Comparison of ENCODE assay signal across 1 cellular context in the genomic region with DNA sequence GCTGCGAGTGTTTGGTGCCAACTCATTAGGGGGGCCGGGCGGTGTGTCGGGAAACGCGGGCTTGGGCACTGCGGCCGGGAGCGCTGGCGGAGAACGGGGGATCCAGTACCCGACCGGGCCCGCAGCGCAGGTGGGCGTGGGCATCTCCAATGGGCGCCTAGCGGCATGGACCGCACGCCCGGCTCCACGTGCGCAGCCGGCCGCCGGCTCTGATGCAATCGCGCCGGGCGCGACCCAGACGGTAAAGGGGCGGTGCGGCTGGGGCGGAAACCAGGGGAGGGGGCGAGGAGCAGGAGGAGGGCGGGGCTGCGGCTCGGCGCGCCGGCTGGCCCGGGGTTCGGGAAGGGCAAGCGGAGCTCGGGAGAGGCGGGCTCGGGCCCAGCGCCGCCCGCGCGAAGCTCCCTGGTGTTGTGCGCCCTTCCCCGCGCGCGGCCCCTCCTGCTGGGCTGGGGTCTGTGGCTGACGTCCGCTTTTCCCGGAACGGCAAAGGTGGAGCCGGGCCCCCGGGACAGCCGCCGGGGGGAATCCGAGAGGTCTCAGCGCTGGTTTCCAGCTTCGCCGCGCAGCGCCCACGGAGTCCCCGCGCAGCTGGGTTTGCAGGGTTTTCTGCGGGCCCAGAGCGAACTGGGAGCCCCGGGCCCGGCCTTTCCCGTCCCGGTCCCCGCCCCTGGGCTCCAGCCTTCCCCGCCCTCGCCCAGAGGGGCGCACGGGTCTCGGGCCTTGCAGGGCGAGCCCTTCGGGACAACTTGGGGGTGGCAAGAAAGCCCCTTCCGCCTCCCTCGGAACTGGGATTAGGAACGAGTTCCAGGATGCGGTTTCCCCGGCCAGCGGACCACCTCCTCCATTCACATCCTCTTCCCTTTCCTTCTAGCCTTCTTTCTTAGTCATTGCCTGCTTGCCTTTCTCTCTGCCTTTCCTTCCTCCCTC.
TF ChIP-seq lines count a peak whose summit lies in the region.

No MANE protein-coding gene starts in this region.

TF ChIP-seq in HepG2, 621 proteins besides CTCF, POLR2A, EP300 and RAD21 (continued from another document and continues in another):
- TF ChIP-seq HOMEZ (CRISPR knock-in tag; IDR thresholded peaks at IDR 0.05; ENCODE audit: low read depth): peak; percentile 48; the same call in 1 of the 2 replicates
- peak; percentile 87 for TF ChIP-seq ZBTB20 (CRISPR knock-in tag; IDR thresholded peaks at IDR 0.05; ENCODE audit: borderline replicate concordance, low read depth)
- no peak for TF ChIP-seq TCF7L2 (IDR thresholded peaks at IDR 0.05; ENCODE audit: low read depth, low read length)
- TF ChIP-seq HOXA7 (CRISPR knock-in tag; IDR thresholded peaks at IDR 0.05): no peak
- TF ChIP-seq, protein P1, sequence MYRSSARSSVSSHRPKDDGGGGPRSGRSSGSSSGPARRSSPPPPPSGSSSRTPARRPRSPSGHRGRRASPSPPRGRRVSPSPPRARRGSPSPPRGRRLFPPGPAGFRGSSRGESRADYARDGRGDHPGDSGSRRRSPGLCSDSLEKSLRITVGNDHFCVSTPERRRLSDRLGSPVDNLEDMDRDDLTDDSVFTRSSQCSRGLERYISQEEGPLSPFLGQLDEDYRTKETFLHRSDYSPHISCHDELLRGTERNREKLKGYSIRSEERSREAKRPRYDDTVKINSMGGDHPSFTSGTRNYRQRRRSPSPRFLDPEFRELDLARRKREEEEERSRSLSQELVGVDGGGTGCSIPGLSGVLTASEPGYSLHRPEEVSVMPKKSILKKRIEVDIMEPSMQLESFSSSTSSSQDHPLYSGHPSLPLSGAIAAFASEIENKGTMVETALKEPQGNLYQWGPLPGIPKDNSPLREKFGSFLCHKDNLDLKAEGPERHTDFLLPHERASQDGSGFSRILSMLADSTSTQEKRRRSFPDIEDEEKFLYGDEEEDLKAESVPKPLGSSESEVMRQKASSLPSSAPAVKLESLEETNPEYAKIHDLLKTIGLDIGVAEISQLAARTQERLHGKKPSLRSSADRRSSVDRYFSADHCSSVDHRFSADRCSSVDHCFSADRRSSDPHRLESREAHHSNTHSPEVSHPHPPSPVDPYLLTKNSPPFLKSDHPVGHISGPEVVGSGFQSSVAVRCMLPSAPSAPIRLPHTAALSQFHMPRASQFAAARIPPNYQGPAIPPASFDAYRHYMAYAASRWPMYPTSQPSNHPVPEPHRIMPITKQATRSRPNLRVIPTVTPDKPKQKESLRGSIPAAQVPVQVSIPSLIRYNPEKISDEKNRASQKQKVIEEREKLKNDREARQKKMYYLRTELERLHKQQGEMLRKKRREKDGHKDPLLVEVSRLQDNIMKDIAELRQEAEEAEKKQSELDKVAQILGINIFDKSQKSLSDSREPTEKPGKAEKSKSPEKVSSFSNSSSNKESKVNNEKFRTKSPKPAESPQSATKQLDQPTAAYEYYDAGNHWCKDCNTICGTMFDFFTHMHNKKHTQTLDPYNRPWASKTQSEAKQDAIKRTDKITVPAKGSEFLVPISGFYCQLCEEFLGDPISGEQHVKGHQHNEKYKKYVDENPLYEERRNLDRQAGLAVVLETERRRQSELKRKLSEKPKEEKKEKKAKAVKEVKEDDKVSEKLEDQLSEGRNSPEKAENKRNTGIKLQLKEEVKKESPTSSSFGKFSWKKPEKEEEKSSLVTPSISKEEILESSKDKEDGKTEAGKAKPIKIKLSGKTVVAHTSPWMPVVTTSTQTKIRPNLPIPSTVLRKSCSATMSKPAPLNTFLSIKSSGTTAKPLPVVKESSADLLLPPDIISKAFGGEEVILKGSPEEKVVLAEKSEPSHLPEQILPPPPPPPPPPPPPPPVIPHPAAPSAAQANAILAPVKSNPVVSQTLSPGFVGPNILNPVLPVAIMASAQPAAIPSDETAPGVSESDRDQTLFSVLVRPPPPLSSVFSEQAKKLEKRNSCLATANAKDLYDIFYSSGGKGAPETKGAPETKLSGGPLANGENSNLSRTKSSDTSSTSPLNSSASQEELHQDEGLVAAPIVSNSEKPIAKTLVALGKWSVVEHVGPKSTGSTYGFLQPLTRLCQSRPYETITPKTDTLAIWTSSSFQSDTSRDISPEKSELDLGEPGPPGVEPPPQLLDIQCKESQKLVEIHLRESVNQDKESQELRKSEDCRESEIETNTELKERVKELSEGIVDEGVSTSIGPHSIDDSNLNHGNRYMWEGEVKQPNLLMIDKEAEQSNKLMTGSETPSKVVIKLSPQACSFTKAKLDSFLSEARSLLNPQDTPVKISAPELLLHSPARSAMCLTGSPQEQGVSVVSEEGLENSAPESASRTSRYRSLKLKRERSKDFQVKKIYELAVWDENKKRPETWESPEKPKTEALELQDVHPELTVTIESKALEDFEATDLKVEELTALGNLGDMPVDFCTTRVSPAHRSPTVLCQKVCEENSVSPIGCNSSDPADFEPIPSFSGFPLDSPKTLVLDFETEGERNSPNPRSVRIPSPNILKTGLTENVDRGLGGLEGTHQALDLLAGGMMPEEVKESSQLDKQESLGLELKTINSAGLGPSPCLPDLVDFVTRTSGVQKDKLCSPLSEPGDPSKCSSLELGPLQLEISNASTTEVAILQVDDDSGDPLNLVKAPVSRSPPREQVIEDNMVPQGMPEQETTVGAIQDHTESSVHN (CRISPR knock-in tag; IDR thresholded peaks at IDR 0.05): no peak
- TF ChIP-seq ZNF670 (CRISPR knock-in tag; IDR thresholded peaks at IDR 0.05; ENCODE audit: borderline replicate concordance): no peak
- TF ChIP-seq ONECUT2 (CRISPR knock-in tag; IDR thresholded peaks at IDR 0.05): no peak
- TF ChIP-seq ZNF570 (CRISPR knock-in tag; IDR thresholded peaks at IDR 0.05; ENCODE audit: borderline replicate concordance): no peak; the same call in 1 of the 2 replicates
- TF ChIP-seq ETS1 (CRISPR knock-in tag; IDR thresholded peaks at IDR 0.05): no peak
- no peak for TF ChIP-seq IKZF1 (IDR thresholded peaks at IDR 0.05)
- peak; percentile 85 for TF ChIP-seq NFAT5 (CRISPR knock-in tag; IDR thresholded peaks at IDR 0.05)
- TF ChIP-seq ZSCAN25 (CRISPR knock-in tag; IDR thresholded peaks at IDR 0.05): peak; percentile 82; the same call in 1 of the 2 replicates
- TF ChIP-seq KDM3A (CRISPR knock-in tag; IDR thresholded peaks at IDR 0.05; ENCODE audit: low read depth): peak; percentile 92
- no peak for TF ChIP-seq ZNF101 (CRISPR knock-in tag; IDR thresholded peaks at IDR 0.05; ENCODE audit: borderline replicate concordance, low read depth)
- TF ChIP-seq XRCC5 (optimal IDR thresholded peaks at IDR 0.05; ENCODE audit: low read length): no peak
- no peak for TF ChIP-seq ZBTB40 (IDR thresholded peaks at IDR 0.05)
- peak; percentile 86 for TF ChIP-seq ZBTB40 (CRISPR knock-in tag; IDR thresholded peaks at IDR 0.05)
- TF ChIP-seq ZNF839 (CRISPR knock-in tag; IDR thresholded peaks at IDR 0.05; ENCODE audit: borderline replicate concordance): peak; percentile 91; the same call in 1 of the 2 replicates
- peak; percentile 82 for TF ChIP-seq RXRA (CRISPR knock-in tag; IDR thresholded peaks at IDR 0.05)
- TF ChIP-seq NFIB (CRISPR knock-in tag; IDR thresholded peaks at IDR 0.05; ENCODE audit: borderline replicate concordance): no peak
- TF ChIP-seq NCOR1 (IDR thresholded peaks at IDR 0.05; ENCODE audit: borderline replicate concordance, low read length): peak; percentile 49; the same call in 1 of the 2 replicates
